26 cellular contexts compared by ENCODE assay signal in genomic region chr7:155791214-155791737, GRCh38. TPM values are rescaled to one million over a fixed set of nuclear protein-coding genes. Genes with fewer than 3 reads are reported as not detected.
"Had no signal": no experiment of that assay in that cellular context is flagged by ENCODE, and none has a peak within 500 bp of the region (broad histone marks: within the 10 kb centered on the region; RNA-seq: fewer than 3 reads in every experiment).

No MANE protein-coding gene starts in this region.

- H3K36me3 ChIP-seq: adrenal gland, Peyer's patch had no signal

- H3K4me3 ChIP-seq: adrenal gland, Peyer's patch had no signal

- DNase-seq: activated CD4-positive, alpha-beta T cell treated with anti-CD3 and anti-CD28 coated beads for 48 hours; activated CD4-positive, alpha-beta T cell treated with anti-CD3 and anti-CD28 coated beads, Interleukin-2, amount 50 U/mL, for 4 hours; activated CD4-positive, CD25-positive, alpha-beta regulatory T cell treated with anti-CD3 and anti-CD28 coated beads, Interleukin-2, amount 50 U/mL, for 72 hours; activated CD8-positive, alpha-beta memory T cell treated with anti-CD3 and anti-CD28 coated beads, Interleukin-2, amount 50 U/mL, for 48 hours; activated CD8-positive, alpha-beta T cell treated with anti-CD3 and anti-CD28 coated beads, Interleukin-2, amount 10 ng/mL, durations not matched to agents 7 days and 5 days; activated naive CD4-positive, alpha-beta T cell treated with anti-CD3 and anti-CD28 coated beads, Interleukin-2, amount 50 U/mL, for 16 hours; activated naive CD8-positive, alpha-beta T cell treated with anti-CD3 and anti-CD28 coated beads, Interleukin-2, amount 10 ng/mL, durations not matched to agents 7 days and 5 days; activated T-cell treated with anti-CD3 and anti-CD28 coated beads, Interleukin-2, amount 50 U/mL, for 1 hour; anterior cingulate cortex; caudate nucleus; Kasumi-1; KBM-7; NCI-H1048; NCI-H1417 treated with DMSO at 0.1 percent for 48 hours; NCI-H1694; NCI-H2029 treated with DMSO at 0.1 percent for 48 hours; NCI-H510A treated with DMSO at 0.1 percent for 48 hours; NCI-H69; NK-92 treated with Interleukin-12 subunit alpha and Interleukin-12 subunit beta, amount 100 ng/mL, for 24 hours; SHP77 treated with DMSO at 0.1 percent for 48 hours; T-helper 17 cell; T-helper 9 cell had no signal

- ATAC-seq: activated CD8-positive, alpha-beta T cell treated with anti-CD3 and anti-CD28 coated beads, Interleukin-2, amount 10 ng/mL, durations not matched to agents 7 days and 5 days; T-helper 17 cell; WTC11 had no signal

- H3K9me3 ChIP-seq: adrenal gland, Peyer's patch had no signal

- H3K27ac ChIP-seq: adrenal gland, Peyer's patch, RWPE1 had no signal

RNA-seq across cellular contexts. Expression of gene SHH, which starts 21.0 kb away (rescaled TPM):
- total RNA-seq: activated naive CD8-positive, alpha-beta T cell treated with anti-CD3 and anti-CD28 coated beads, Interleukin-2, amount 10 ng/mL, durations not matched to agents 7 days and 5 days; T-helper 17 cell had no signal
